17 cellular contexts compared by ENCODE assay signal in the genomic region with DNA sequence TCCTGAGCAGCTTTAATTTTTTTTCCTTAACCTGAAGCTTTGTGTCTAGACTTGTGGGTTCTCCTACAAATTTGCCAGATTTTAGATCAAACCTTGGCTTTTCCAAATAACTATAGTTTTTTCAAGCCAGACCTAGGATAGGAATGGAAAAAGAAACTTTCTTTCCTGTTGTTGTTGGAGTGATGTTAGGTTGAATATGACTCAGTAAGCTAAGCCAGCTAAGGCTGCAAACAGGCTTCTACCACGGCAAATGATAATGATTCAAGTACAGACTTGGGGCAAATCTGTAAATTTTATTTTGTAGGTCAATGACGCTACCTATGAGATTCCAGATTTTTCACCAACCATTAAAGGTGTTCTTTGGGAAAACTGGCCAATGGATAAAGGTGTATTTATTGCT. TPM values are rescaled to one million over a fixed set of nuclear protein-coding genes. Genes with fewer than 3 reads are reported as not detected.
DNase-seq lines count a peak whose midpoint lies in the region; ATAC-seq and TF ChIP-seq lines count a peak whose summit lies in the region.
"Had no signal": no experiment of that assay in that cellular context is flagged by ENCODE, and none has a peak within 500 bp of the region (broad histone marks: within the 10 kb centered on the region; RNA-seq: fewer than 3 reads in every experiment).

No MANE protein-coding gene starts in this region.

- H3K27me3 ChIP-seq in brain microvascular endothelial cell (replicated peaks) (no peaks in the 10 kb centered on the region), thoracic aorta (replicated peaks; ENCODE audit: insufficient read depth) (no peaks in the 10 kb centered on the region)

- peaks cover 5 to 20% of the 10 kb centered on the region in 2 donors for H3K4me1 ChIP-seq in thoracic aorta (ENCODE audit: control insufficient read depth in 1 of 2, low read depth in 2 of 2)

- peak overlapping the region; percentile 54 for H3K27ac ChIP-seq in VCaP
- H3K27ac ChIP-seq in brain microvascular endothelial cell = no peak overlapping the region
- peak overlapping the region in 1 of 2 donors; percentile 43 for H3K27ac ChIP-seq in thoracic aorta

- no peak overlapping the region for H3K4me3 ChIP-seq in brain microvascular endothelial cell (ENCODE audit: low read depth, low read length)
- H3K4me3 ChIP-seq in fibroblast of pulmonary artery (replicated peaks; ENCODE audit: low read depth, low read length) = no peak overlapping the region
- H3K4me3 ChIP-seq in thoracic aorta = peak overlapping the region; percentile 12
- H3K4me3 ChIP-seq: GM23338 had no signal

- DNase-seq in brain microvascular endothelial cell (peak; percentile 16), fibroblast of pulmonary artery (ENCODE audit: low read depth) (peak; percentile 11), thoracic aorta (ENCODE audit: low spot score) (no peak), GM19238 (ENCODE audit: insufficient read length, low spot score) (no peak), HPDE6-E6E7 (ENCODE audit: extremely low spot score) (no peak)
- DNase-seq: CD4-positive, alpha-beta T cell; DMS79; KBM-7; MV-4-11; NCI-H1417; NCI-H1930; NCI-H526 treated with DMSO at 0.1 percent for 48 hours; Right ventricle myocardium superior had no signal

- H3K36me3 ChIP-seq in brain microvascular endothelial cell (replicated peaks) (no peaks in the 10 kb centered on the region), thoracic aorta (no peaks in the 10 kb centered on the region)

- no peaks in the 10 kb centered on the region for H3K9me3 ChIP-seq in thoracic aorta

- TF ChIP-seq CTCF in VCaP (conservative IDR thresholded peaks at IDR 0.05) (no peak), brain microvascular endothelial cell (IDR thresholded peaks at IDR 0.05; ENCODE audit: low read depth, low read length, missing control alignments) (no peak), fibroblast of pulmonary artery (IDR thresholded peaks at IDR 0.05; ENCODE audit: low read length, missing control alignments) (no peak), thoracic aorta (IDR thresholded peaks at IDR 0.05) (no peak)

- ATAC-seq in thoracic aorta (ENCODE audit: insufficient number of reproducible peaks, low FRiP score, low read depth) (no peak), HG02759 (IDR thresholded peaks at IDR 0.05; ENCODE audit: unreplicated experiment) (no peak)
- ATAC-seq: GM23338, HCT116 had no signal

- in situ Hi-C loops in brain microvascular endothelial cell (cut with HindIII; ENCODE audit: low pct_ligation_motif_present, low sequenced_read_pairs) = no loop called here

RNA-seq across cellular contexts. Expression of a gene that starts 45.6 kb away (rescaled TPM):
- 10 to 100 TPM; 46.6 to 66.0 TPM for total RNA-seq in thoracic aorta

Comparison
In these comparisons a context has a peak if more than half of its experiments do, and no peak if none do; other contexts are left out.
1. DNase-seq: peak in brain microvascular endothelial cell (single experiment) and fibroblast of pulmonary artery (single experiment); none in thoracic aorta (single experiment), GM19238 (single experiment) and HPDE6-E6E7 (single experiment).